In genomic region chr7:71687831-71688599, GRCh38 we compare ENCODE assay signal across 26 cellular contexts.
"Had no signal": no experiment of that assay in that cellular context is flagged by ENCODE, and none has a peak within 500 bp of the region (broad histone marks: within the 10 kb centered on the region; RNA-seq: fewer than 3 reads in every experiment).

No MANE protein-coding gene starts in this region.

- H3K27ac Mint-ChIP-seq: activated CD4-positive, alpha-beta T cell treated with anti-CD3 and anti-CD28 coated beads, Interleukin-2, amount 10 ng/mL, durations not matched to agents 7 days and 5 days; activated CD8-positive, alpha-beta T cell treated with anti-CD3 and anti-CD28 coated beads for 36 hours; activated naive CD8-positive, alpha-beta T cell; activated T-helper 17 cell treated with anti-CD3 and anti-CD28 coated beads, Interleukin-2, amount 50 U/mL, for 72 hours; T-helper 17 cell; T-helper 2 cell treated with Interferon-gamma antibody and Interleukin-4, amounts not matched to agents 5 μg/mL and 100 μg/mL, for 36 hours had no signal

- H3K27ac ChIP-seq: body of pancreas, colonic mucosa, heart left ventricle had no signal

- H3K4me3 Mint-ChIP-seq: activated CD4-positive, alpha-beta T cell treated with anti-CD3 and anti-CD28 coated beads, Interleukin-2, amount 10 ng/mL, durations not matched to agents 7 days and 5 days; activated CD8-positive, alpha-beta T cell treated with anti-CD3 and anti-CD28 coated beads for 36 hours; activated naive CD8-positive, alpha-beta T cell; activated T-cell treated with anti-CD3 and anti-CD28 coated beads, Interleukin-2, amount 50 U/mL, for 4 hours; activated T-helper 17 cell treated with anti-CD3 and anti-CD28 coated beads, Interleukin-2, amount 50 U/mL, for 72 hours; T-helper 17 cell; T-helper 2 cell treated with Interferon-gamma antibody and Interleukin-4, amounts not matched to agents 5 μg/mL and 100 μg/mL, for 36 hours had no signal

- ATAC-seq: activated CD8-positive, alpha-beta T cell treated with anti-CD3 and anti-CD28 coated beads for 36 hours; activated T-cell treated with anti-CD3 and anti-CD28 coated beads, Interleukin-2, amount 50 U/mL, for 4 hours; activated T-helper 17 cell treated with anti-CD3 and anti-CD28 coated beads, Interleukin-2, amount 50 U/mL, for 72 hours; body of pancreas; esophagus mucosa; heart left ventricle; T-helper 17 cell had no signal

- H3K9me3 ChIP-seq: body of pancreas, colonic mucosa, heart left ventricle had no signal

- H3K4me1 ChIP-seq: body of pancreas, colonic mucosa had no signal

- H3K36me3 Mint-ChIP-seq: activated naive CD8-positive, alpha-beta T cell had no signal

- H3K36me3 ChIP-seq: colonic mucosa, heart left ventricle had no signal

- DNase-seq: activated CD4-positive, alpha-beta T cell treated with anti-CD3 and anti-CD28 coated beads for 1 hour; activated CD4-positive, alpha-beta T cell treated with anti-CD3 and anti-CD28 coated beads for 4 hours; activated CD4-positive, alpha-beta T cell treated with anti-CD3 and anti-CD28 coated beads, Interleukin-2, amount 10 ng/mL, durations not matched to agents 7 days and 5 days; activated CD4-positive, alpha-beta T cell treated with anti-CD3 and anti-CD28 coated beads, Interleukin-2, amount 50 U/mL, for 4 hours; activated CD8-positive, alpha-beta memory T cell treated with anti-CD3 and anti-CD28 coated beads for 24 hours; activated CD8-positive, alpha-beta T cell treated with anti-CD3 and anti-CD28 coated beads for 36 hours; activated effector memory CD4-positive, alpha-beta T cell treated with Interleukin-2 at 50 U/mL for 16 hours; activated gamma-delta T cell treated with Interleukin-2 at 50 U/mL for 16 hours; activated naive CD4-positive, alpha-beta T cell treated with anti-CD3 and anti-CD28 coated beads, Interleukin-2, amount 50 U/mL, for 16 hours; activated naive CD4-positive, alpha-beta T cell treated with Interleukin-2 at 50 U/mL for 16 hours; activated T-cell treated with anti-CD3 and anti-CD28 coated beads, Interleukin-2, amount 50 U/mL, for 4 hours; amniotic stem cell; aorta; body of pancreas; caudate nucleus; colonic mucosa; effector CD8-positive, alpha-beta T cell; foreskin fibroblast; heart left ventricle; T-helper 1 cell; T-helper 17 cell; T1000 had no signal

- H3K4me3 ChIP-seq: body of pancreas, colonic mucosa, heart left ventricle had no signal

- H3K9me3 Mint-ChIP-seq: activated T-cell treated with anti-CD3 and anti-CD28 coated beads, Interleukin-2, amount 50 U/mL, for 4 hours had no signal

- H3K27me3 Mint-ChIP-seq: activated CD4-positive, alpha-beta T cell treated with anti-CD3 and anti-CD28 coated beads, Interleukin-2, amount 10 ng/mL, durations not matched to agents 7 days and 5 days; activated CD8-positive, alpha-beta T cell treated with anti-CD3 and anti-CD28 coated beads for 36 hours; activated T-helper 17 cell treated with anti-CD3 and anti-CD28 coated beads, Interleukin-2, amount 50 U/mL, for 72 hours; T-helper 17 cell had no signal

- H3K27me3 ChIP-seq: body of pancreas, colonic mucosa, heart left ventricle had no signal

- H3K4me1 Mint-ChIP-seq: activated CD4-positive, alpha-beta T cell treated with anti-CD3 and anti-CD28 coated beads, Interleukin-2, amount 10 ng/mL, durations not matched to agents 7 days and 5 days; activated T-helper 17 cell treated with anti-CD3 and anti-CD28 coated beads, Interleukin-2, amount 50 U/mL, for 72 hours; T-helper 17 cell had no signal
